28 cellular contexts compared by ENCODE assay signal in genomic region chr3:75101329-75102147, GRCh38.
A peak's percentile ranks its signal among the peaks of the same experiment; 100 is the strongest.
DNase-seq lines count a peak whose midpoint lies in the region; ATAC-seq and TF ChIP-seq lines count a peak whose summit lies in the region.
"Had no signal": no experiment of that assay in that cellular context is flagged by ENCODE, and none has a peak within 500 bp of the region (broad histone marks: within the 10 kb centered on the region; RNA-seq: fewer than 3 reads in every experiment).

No MANE protein-coding gene starts in this region.

- H3K27me3 Mint-ChIP-seq in GM23338 (ENCODE audit: insufficient read depth, low read depth, poor library complexity): peaks cover 3% of the 10 kb centered on the region
- peaks cover 9% of the 10 kb centered on the region for H3K27me3 Mint-ChIP-seq in WTC11 (ENCODE audit: low read depth)
- H3K27me3 Mint-ChIP-seq in Calu3 (ENCODE audit: unreplicated experiment): no peaks in the 10 kb centered on the region
- H3K27me3 Mint-ChIP-seq: activated CD4-positive, alpha-beta memory T cell treated with anti-CD3 and anti-CD28 coated beads for 36 hours; T-helper 17 cell had no signal

- H3K27me3 ChIP-seq in GM23338 (ENCODE audit: insufficient read depth): no peaks in the 10 kb centered on the region
- H3K27me3 ChIP-seq in neuron (ENCODE audit: insufficient read depth, low read length): no peaks in the 10 kb centered on the region
- H3K27me3 ChIP-seq: dorsolateral prefrontal cortex, esophagus squamous epithelium, right atrium auricular region, SJSA1 had no signal

- H4K20me1 ChIP-seq in GM23338 (replicated peaks; ENCODE audit: insufficient read depth): no peaks in the 10 kb centered on the region

- peak; percentile 84 for DNase-seq in GM23338 (ENCODE audit: low spot score)
- peak; percentile 73 for DNase-seq in WTC11 (ENCODE audit: low spot score)
- DNase-seq in iPS DF 19.7 (ENCODE audit: low read depth, low spot score): peak; percentile 54
- DNase-seq in Calu3: no peak
- DNase-seq: ACHN; activated CD4-positive, alpha-beta memory T cell treated with anti-CD3 and anti-CD28 coated beads for 36 hours; activated naive CD4-positive, alpha-beta T cell; activated T-cell treated with anti-CD3 and anti-CD28 coated beads, Interleukin-2, amount 50 U/mL, for 1 hour; amniotic stem cell; caudate nucleus; DMS153; dorsolateral prefrontal cortex; esophagus squamous epithelium; Karpas-422; NCI-H2171 treated with DMSO at 0.1 percent for 48 hours; NCI-H82; T-helper 17 cell; WERI-Rb-1 had no signal

- H3K4me3 Mint-ChIP-seq in GM23338: peak overlapping the region; percentile 40; the same call in 1 of the 3 replicates
- peak overlapping the region; percentile 28 for H3K4me3 Mint-ChIP-seq in WTC11
- no peak overlapping the region for H3K4me3 Mint-ChIP-seq in Calu3 (ENCODE audit: low read depth, unreplicated experiment)
- H3K4me3 Mint-ChIP-seq: activated CD4-positive, alpha-beta memory T cell treated with anti-CD3 and anti-CD28 coated beads for 36 hours; stimulated activated effector memory CD8-positive, alpha-beta T cell treated with anti-CD3 and anti-CD28 coated beads, Interleukin-12 subunit alpha, Interleukin-12 subunit beta, amount 100 ng/mL, for 72 hours; T-helper 17 cell had no signal

- peak overlapping the region; percentile 37 for H3K4me3 ChIP-seq in GM23338
- no peak overlapping the region for H3K4me3 ChIP-seq in neuron (ENCODE audit: low read length)
- H3K4me3 ChIP-seq: dorsolateral prefrontal cortex, esophagus squamous epithelium, right atrium auricular region, SJSA1, thoracic aorta had no signal

- no peak overlapping the region for H3K27ac ChIP-seq in GM23338 (ENCODE audit: low read depth)
- H3K27ac ChIP-seq: C4-2B, dorsolateral prefrontal cortex, esophagus squamous epithelium, right atrium auricular region, SJSA1, thoracic aorta, WERI-Rb-1 had no signal

- peak; percentile 100 for ATAC-seq in GM23338
- peak; percentile 98 for ATAC-seq in WTC11
- ATAC-seq in GM19397 (IDR thresholded peaks at IDR 0.05; ENCODE audit: unreplicated experiment): no peak
- no peak for ATAC-seq in HG03039 (IDR thresholded peaks at IDR 0.05; ENCODE audit: unreplicated experiment)
- ATAC-seq in HG03045 (IDR thresholded peaks at IDR 0.05; ENCODE audit: unreplicated experiment): no peak
- ATAC-seq: Panc1; stimulated activated effector memory CD8-positive, alpha-beta T cell treated with anti-CD3 and anti-CD28 coated beads, Interleukin-12 subunit alpha, Interleukin-12 subunit beta, amount 100 ng/mL, for 72 hours; T-helper 17 cell had no signal

- H3K4me1 Mint-ChIP-seq in GM23338 (peaks cover 24% of the 10 kb centered on the region), WTC11 (peaks cover 26% of the 10 kb centered on the region), Calu3 (ENCODE audit: low read depth, unreplicated experiment) (no peaks in the 10 kb centered on the region)
- H3K4me1 Mint-ChIP-seq: stimulated activated effector memory CD8-positive, alpha-beta T cell treated with anti-CD3 and anti-CD28 coated beads, Interleukin-12 subunit alpha, Interleukin-12 subunit beta, amount 100 ng/mL, for 72 hours; T-helper 17 cell had no signal

- no TSS peak for BruUV-seq in Calu3 (replicated peaks; lab: Mats Ljungman, UMichigan)

- H3K79me2 ChIP-seq in GM23338 (replicated peaks; ENCODE audit: insufficient read depth): no peaks in the 10 kb centered on the region

- H3K4me1 ChIP-seq in GM23338 (ENCODE audit: insufficient read depth) (peaks cover 8% of the 10 kb centered on the region), neuron (ENCODE audit: insufficient read depth, low read length) (peaks cover 5% of the 10 kb centered on the region)
- H3K4me1 ChIP-seq: esophagus squamous epithelium, right atrium auricular region, SJSA1 had no signal

- TF ChIP-seq CTCF in GM23338 (conservative IDR thresholded peaks at IDR 0.05; ENCODE audit: low read depth in 2 of 2): no peak
- no peak for TF ChIP-seq CTCF in WTC11 (IDR thresholded peaks at IDR 0.05)
- TF ChIP-seq CTCF in Calu3 (IDR thresholded peaks at IDR 0.05; ENCODE audit: unreplicated experiment): no peak

- H3K4me2 ChIP-seq in GM23338: peak overlapping the region; percentile 70

- H2AFZ ChIP-seq in GM23338 (peak overlapping the region; percentile 95), neuron (ENCODE audit: low read depth, low read length) (peak overlapping the region; percentile 31)

- H3K36me3 Mint-ChIP-seq in GM23338 (ENCODE audit: low read depth) (peaks cover 16% of the 10 kb centered on the region; the same call in 2 of the 3 replicates), WTC11 (peaks cover 30% of the 10 kb centered on the region), Calu3 (ENCODE audit: insufficient read depth, unreplicated experiment) (no peaks in the 10 kb centered on the region)
- H3K36me3 Mint-ChIP-seq: activated CD4-positive, alpha-beta memory T cell treated with anti-CD3 and anti-CD28 coated beads for 36 hours; stimulated activated effector memory CD8-positive, alpha-beta T cell treated with anti-CD3 and anti-CD28 coated beads, Interleukin-12 subunit alpha, Interleukin-12 subunit beta, amount 100 ng/mL, for 72 hours had no signal

- no peaks in the 10 kb centered on the region; the same call in 1 of the 2 replicates for H3K9me2 ChIP-seq in GM23338 (ENCODE audit: insufficient read depth)

- H3K9me3 Mint-ChIP-seq in GM23338: peaks cover 34% of the 10 kb centered on the region
- H3K9me3 Mint-ChIP-seq in WTC11: peaks cover 33% of the 10 kb centered on the region
- H3K9me3 Mint-ChIP-seq in Calu3 (ENCODE audit: low read depth, unreplicated experiment): peaks cover 10% of the 10 kb centered on the region

- peak overlapping the region; percentile 78; the same call in 1 of the 2 replicates for H3K27ac Mint-ChIP-seq in GM23338
- H3K27ac Mint-ChIP-seq in WTC11: peak overlapping the region; percentile 34; the same call in 1 of the 2 replicates
- H3K27ac Mint-ChIP-seq in Calu3 (ENCODE audit: unreplicated experiment): no peak overlapping the region
- H3K27ac Mint-ChIP-seq: activated CD4-positive, alpha-beta memory T cell treated with anti-CD3 and anti-CD28 coated beads for 36 hours; stimulated activated effector memory CD8-positive, alpha-beta T cell treated with anti-CD3 and anti-CD28 coated beads, Interleukin-12 subunit alpha, Interleukin-12 subunit beta, amount 100 ng/mL, for 72 hours; T-helper 17 cell had no signal

- intact Hi-C loops in Calu3 (cut with micrococcal nuclease; ENCODE audit: unreplicated experiment): no loop called here

- POLR2A ChIA-PET in WTC11 (lab: Charles Lee): no interaction called here

- H3F3A ChIP-seq in GM23338 (replicated peaks; ENCODE audit: low read depth): no peaks in the 10 kb centered on the region

- CTCF ChIA-PET in WTC11 (lab: Charles Lee) (interaction anchor here (1.6 kb wide), 1 partner anchor 91 kb away, joined by 4 read pairs; no protein-coding TSS in a partner anchor), Calu3 (lab: Charles Lee) (no interaction called here)

- H3K36me3 ChIP-seq in GM23338 (ENCODE audit: insufficient read depth) (no peaks in the 10 kb centered on the region), neuron (ENCODE audit: insufficient read depth, low read length) (no peaks in the 10 kb centered on the region)
- H3K36me3 ChIP-seq: esophagus squamous epithelium, right atrium auricular region, SJSA1, thoracic aorta, WERI-Rb-1 had no signal

- H3K9me3 ChIP-seq in neuron (ENCODE audit: low read length): no peaks in the 10 kb centered on the region
- H3K9me3 ChIP-seq: SJSA1 had no signal

TF ChIP-seq in WTC11, 78 proteins besides CTCF, POLR2A, EP300 and RAD21 (continues in another document):
- TF ChIP-seq HMGA2 (CRISPR knock-in tag; IDR thresholded peaks at IDR 0.05) (no peak), ATF3 (CRISPR knock-in tag; conservative IDR thresholded peaks at IDR 0.05) (no peak), ZNF232 (CRISPR knock-in tag; IDR thresholded peaks at IDR 0.05) (0 out of 2 replicates have a peak, but pooled peaks have one; percentile 47), PREB (CRISPR knock-in tag; IDR thresholded peaks at IDR 0.05; ENCODE audit: borderline replicate concordance) (no peak), FOXJ3 (CRISPR knock-in tag; IDR thresholded peaks at IDR 0.05; ENCODE audit: borderline replicate concordance) (no peak), ATF2 (CRISPR knock-in tag; IDR thresholded peaks at IDR 0.05; ENCODE audit: borderline replicate concordance, low read depth) (no peak)

Comparison
In these comparisons a context has a peak if more than half of its experiments do, and no peak if none do; other contexts are left out.
1. ATAC-seq: peak in GM23338 (single experiment) and WTC11 (single experiment); none in GM19397 (single experiment), HG03039 (single experiment) and HG03045 (single experiment).